In the genomic region with DNA sequence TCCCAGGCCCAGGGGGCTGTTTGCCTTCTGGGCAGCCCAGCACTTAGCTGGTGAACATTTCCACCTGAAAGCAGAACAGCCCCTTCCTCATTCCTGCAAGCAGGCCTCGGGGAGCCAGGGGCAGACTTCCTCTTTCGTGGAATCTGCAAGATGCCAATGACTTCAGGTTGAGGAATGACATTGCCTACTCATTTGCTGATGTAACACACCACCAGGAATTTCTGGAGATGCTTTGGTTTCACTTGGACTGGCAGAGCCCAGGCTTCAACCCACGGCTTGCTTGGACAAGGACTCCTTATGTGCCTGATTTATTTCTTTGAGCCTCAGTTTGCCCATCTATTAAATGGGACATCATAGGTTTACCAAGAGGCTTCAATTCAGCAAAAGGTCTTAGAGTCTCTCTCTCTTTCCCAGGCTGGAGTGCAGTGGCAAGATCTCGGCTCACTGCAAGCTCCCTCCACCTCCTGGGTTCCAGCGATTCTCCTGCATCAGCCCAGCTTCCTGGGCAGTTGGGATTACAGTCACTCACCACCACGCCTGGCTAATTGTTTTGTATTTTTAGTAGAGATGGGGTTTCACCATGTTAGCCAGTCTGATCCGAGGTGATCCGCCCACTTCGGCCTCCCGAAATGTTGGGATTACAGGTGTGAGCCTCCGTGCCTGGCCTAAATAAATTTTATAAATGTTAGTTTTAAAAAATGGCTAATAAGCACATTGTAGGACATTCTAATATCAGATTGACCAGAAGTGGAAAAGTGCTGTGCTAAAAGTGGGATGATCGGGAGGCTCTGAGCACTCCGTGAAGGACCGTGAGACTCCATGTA, we compare ENCODE assay signal across 9 cellular contexts. TPM values are rescaled to one million over a fixed set of nuclear protein-coding genes. Genes with fewer than 3 reads are reported as not detected.
DNase-seq lines count a peak whose midpoint lies in the region; ATAC-seq, FAIRE-seq and TF ChIP-seq lines count a peak whose summit lies in the region.
"Had no signal": no experiment of that assay in that cellular context is flagged by ENCODE, and none has a peak within 500 bp of the region (broad histone marks: within the 10 kb centered on the region; RNA-seq: fewer than 3 reads in every experiment).

No MANE protein-coding gene starts in this region.

- FAIRE-seq in pancreas (lab: Jason Lieb, UNC) = no peak

- peak overlapping the region; percentile 87 for H3K4me3 Mint-ChIP-seq in HFFc6

- intact Hi-C loops in adrenal gland (cut with DNase I) (loop anchor here in 1 of 2 donors (5.0 kb wide), 1 partner anchor 842 kb away; no protein-coding TSS in a partner anchor), lower lobe of right lung (cut with DNase I) (loop anchor here (5.0 kb wide), 1 partner anchor 842 kb away; no protein-coding TSS in a partner anchor), pancreas (cut with DNase I) (loop anchor here in 2 of 3 donors (5.0 to 10.0 kb wide), 2 partner anchors 837 to 840 kb away; no protein-coding TSS in a partner anchor)

- no peaks in the 10 kb centered on the region for H3K9me3 Mint-ChIP-seq in HFFc6

- TF ChIP-seq POLR2A in adrenal gland (IDR thresholded peaks at IDR 0.05) = no peak

- H3K4me3 ChIP-seq in AG04449 (ENCODE audit: low read depth, low read length) (no peak overlapping the region), adrenal gland (no peak overlapping the region), lower lobe of right lung (peak overlapping the region; percentile 65), pancreas (no peak overlapping the region)

- DNase-seq in AG04449 (ENCODE audit: low read depth, low spot score) (peak; percentile 79), HFFc6 (peak; percentile 88), adrenal gland (no peak), lower lobe of right lung (peak; percentile 69), middle frontal gyrus (ENCODE audit: extremely low spot score, low spot score) (no peak), pancreas (no peak), GM10266 (ENCODE audit: extremely low spot score) (no peak)
- DNase-seq: WERI-Rb-1 had no signal

- H3K4me1 Mint-ChIP-seq in HFFc6 (ENCODE audit: low read depth) = peaks cover 65% of the 10 kb centered on the region

- H3K27ac Mint-ChIP-seq in HFFc6 = peak overlapping the region; percentile 93

- H3K4me1 ChIP-seq in adrenal gland (replicated peaks in 1 of 2) = peaks cover 0 to 7% of the 10 kb centered on the region in 2 donors
- peaks cover 61% of the 10 kb centered on the region for H3K4me1 ChIP-seq in lower lobe of right lung
- H3K4me1 ChIP-seq in pancreas = no peaks in the 10 kb centered on the region

- CTCF ChIA-PET in AG04449 (lab: Yijun Ruan, JAX) = interaction anchor here (0.8 to 3.2 kb wide), 10 partner anchors 17 to 858 kb away, joined by 3 to 57 read pairs (median 4); a partner anchor contains a TSS

- TF ChIP-seq CTCF in AG04449 (IDR thresholded peaks at IDR 0.05; ENCODE audit: insufficient read depth, low read length, missing control alignments) (no peak), HFFc6 (IDR thresholded peaks at IDR 0.05) (no peak), adrenal gland (IDR thresholded peaks at IDR 0.05) (no peak), lower lobe of right lung (IDR thresholded peaks at IDR 0.05) (no peak), pancreas (IDR thresholded peaks at IDR 0.05) (no peak), GM10266 (IDR thresholded peaks at IDR 0.05; ENCODE audit: control insufficient read depth, insufficient read depth, low read depth, missing control alignments) (no peak)

- H3K9me3 ChIP-seq in adrenal gland (replicated peaks in 1 of 3) (no peaks in the 10 kb centered on the region), lower lobe of right lung (no peaks in the 10 kb centered on the region), pancreas (no peaks in the 10 kb centered on the region)

- H3K27ac ChIP-seq in adrenal gland = peak overlapping the region in 3 of 5 donors; percentile 32 to 73 (median 54)
- peak overlapping the region; percentile 90 for H3K27ac ChIP-seq in lower lobe of right lung
- peak overlapping the region in 1 of 4 donors; percentile 18 for H3K27ac ChIP-seq in pancreas
- H3K27ac ChIP-seq: WERI-Rb-1 had no signal

- H3K36me3 ChIP-seq in adrenal gland (replicated peaks in 1 of 2) = no peaks in the 10 kb centered on the region
- H3K36me3 ChIP-seq in lower lobe of right lung = peaks cover 20% of the 10 kb centered on the region
- no peaks in the 10 kb centered on the region for H3K36me3 ChIP-seq in pancreas
- H3K36me3 ChIP-seq: WERI-Rb-1 had no signal

- H3K27me3 Mint-ChIP-seq in HFFc6 (ENCODE audit: insufficient read depth) = peaks cover 5% of the 10 kb centered on the region

- H3K36me3 Mint-ChIP-seq in HFFc6 (ENCODE audit: low read depth) = 0 out of 2 replicates have a peak, but pooled peaks cover 6% of the 10 kb centered on the region

- no peaks in the 10 kb centered on the region for H3K27me3 ChIP-seq in adrenal gland
- H3K27me3 ChIP-seq in lower lobe of right lung (ENCODE audit: low read depth) = no peaks in the 10 kb centered on the region
- H3K27me3 ChIP-seq in pancreas = no peaks in the 10 kb centered on the region

- WGBS in adrenal gland, 4 donors = 70 to 75% (median 72%) methylated on average over 12 to 14 of the region's 14 CpGs
- 54 to 67% methylated on average over 14 of the region's 14 CpGs for WGBS in pancreas, 2 donors

- peak; percentile 4 to 11 for ATAC-seq in lower lobe of right lung
- no peak for ATAC-seq in HG02970 (IDR thresholded peaks at IDR 0.05; ENCODE audit: low FRiP score, unreplicated experiment)
- no peak for ATAC-seq in pancreas

- POLR2A ChIA-PET in AG04449 (lab: Yijun Ruan, JAX) = interaction anchor here (0.8 to 1.8 kb wide), 3 partner anchors 30 to 85 kb away, joined by 3 to 9 read pairs (median 3); a partner anchor contains a TSS

RNA-seq across cellular contexts. Expression of a gene that starts 0.9 kb away (rescaled TPM):
- 10 to 100 TPM; 26.9 to 44.9 (median 40.6) TPM for total RNA-seq in HFFc6 (2021; fragmentation: NEBNext Ultra II Directional; extraction: Animal tissue kit (Norgen Biotek cat#: 25700))
- total RNA-seq in adrenal gland = 10 to 100 TPM in 5 of 8 donors, 1 to 10 TPM in 3; 6.1 to 74.2 (median 13.0) TPM
- 10 to 100 TPM; 27.2 to 88.9 (median 35.9) TPM for polyA plus RNA-seq in adrenal gland
- total RNA-seq in lower lobe of right lung = 40.3 TPM
- 10 to 100 TPM in 3 of 6 donors, 1 to 10 TPM in 3; 2.0 to 13.1 (median 6.7) TPM for total RNA-seq in pancreas
- polyA plus RNA-seq in pancreas = 10 to 100 TPM; 22.8 to 83.2 TPM

Comparison
In these comparisons a context has a peak if more than half of its experiments do, and no peak if none do; other contexts are left out.
1. DNase-seq: peak in AG04449 (single experiment), HFFc6 (single experiment) and lower lobe of right lung (single experiment); none in adrenal gland (0 of 7), middle frontal gyrus (single experiment), pancreas (0 of 6) and GM10266 (single experiment).
2. ATAC-seq: peak in lower lobe of right lung (2 of 2); none in HG02970 (single experiment) and pancreas (0 of 4).